In genomic region chr14:58298880-58299664, GRCh38 we compare ENCODE assay signal across 8 cellular contexts. TPM values are rescaled to one million over a fixed set of nuclear protein-coding genes. Genes with fewer than 3 reads are reported as not detected.
DNase-seq lines count a peak whose midpoint lies in the region; ATAC-seq and TF ChIP-seq lines count a peak whose summit lies in the region.

No MANE protein-coding gene starts in this region.

- ATAC-seq in GM18505 (IDR thresholded peaks at IDR 0.05; ENCODE audit: unreplicated experiment) = no peak
- peak; percentile 14 for ATAC-seq in HG03439 (IDR thresholded peaks at IDR 0.05; ENCODE audit: unreplicated experiment)
- ATAC-seq in WTC11 = 0 out of 2 replicates have a peak, but pooled peaks have one; percentile 0
- peak; percentile 37 for ATAC-seq in left colon
- no peak for ATAC-seq in HG03457 (IDR thresholded peaks at IDR 0.05; ENCODE audit: unreplicated experiment)

- H3K4me3 Mint-ChIP-seq in WTC11 (peak overlapping the region; percentile 99), chondrocyte (ENCODE audit: unreplicated experiment) (peak overlapping the region; percentile 86)

- H3K4me1 Mint-ChIP-seq in WTC11 (peaks cover 11% of the 10 kb centered on the region), chondrocyte (ENCODE audit: low read depth) (peaks cover 32% of the 10 kb centered on the region)

- H3K27me3 Mint-ChIP-seq in WTC11 (ENCODE audit: low read depth) = no peaks in the 10 kb centered on the region
- H3K27me3 Mint-ChIP-seq in chondrocyte (ENCODE audit: low read depth) = no peaks in the 10 kb centered on the region

- TF ChIP-seq CTCF in WTC11 (IDR thresholded peaks at IDR 0.05) (no peak), chondrocyte (IDR thresholded peaks at IDR 0.05) (no peak)

- H3K36me3 Mint-ChIP-seq in WTC11 (peaks cover 30% of the 10 kb centered on the region), chondrocyte (ENCODE audit: low read depth) (peaks cover 14% of the 10 kb centered on the region)

- CTCF ChIA-PET in WTC11 (lab: Charles Lee) = interaction anchor here (2.0 to 2.3 kb wide), 2 partner anchors 55 to 97 kb away, joined by 8 to 12 read pairs; partner anchors contain the start of genes PSMA3 and TOMM20L

- peak overlapping the region; percentile 68; the same call in 1 of the 2 replicates for H3K27ac Mint-ChIP-seq in WTC11
- peak overlapping the region; percentile 88 for H3K27ac Mint-ChIP-seq in chondrocyte (ENCODE audit: unreplicated experiment)

- peak; percentile 51 for TF ChIP-seq POLR2A in GM18505 (IDR thresholded peaks at IDR 0.05; ENCODE audit: borderline replicate concordance, extremely low read depth, insufficient read depth, insufficient read length)

- DNase-seq in WTC11 (ENCODE audit: low spot score) (peak; percentile 47), chondrocyte (ENCODE audit: low spot score) (peak; percentile 86), left colon (peak; percentile 34 to 49), SKM-1 treated with dmso at 0.1 percent for 144 hours (lab: John Stamatoyannopoulos, UW; ENCODE audit: unreplicated experiment) (no peak)
- peak; percentile 16 to 17 for DNase-seq in stimulated activated CD4-positive, alpha-beta T cell treated with anti-CD3 and anti-CD28 coated beads, Interleukin-2, amount 100 ng/mL, for 48 hours

- POLR2A ChIA-PET in WTC11 (lab: Charles Lee) = interaction anchor here (0.9 to 2.3 kb wide), 9 partner anchors 15 to 1950 kb away, joined by 3 to 21 read pairs (median 5); partner anchors contain the start of genes KIAA0586, PPM1A, PSMA3 and TIMM9

- H3K9me3 Mint-ChIP-seq in WTC11 (no peaks in the 10 kb centered on the region), chondrocyte (ENCODE audit: low read depth) (no peaks in the 10 kb centered on the region)

- intact Hi-C loops in left colon (cut with DNase I, micrococcal nuclease) = no loop called here

TF ChIP-seq in WTC11, 78 proteins besides CTCF, POLR2A, EP300 and RAD21:
- TF ChIP-seq TEAD1 (CRISPR knock-in tag; IDR thresholded peaks at IDR 0.05) (0 out of 2 replicates have a peak, but pooled peaks have one; percentile 38), KAT7 (CRISPR knock-in tag; IDR thresholded peaks at IDR 0.05; ENCODE audit: borderline replicate concordance) (peak; percentile 62; the same call in 1 of the 2 replicates), TEAD4 (CRISPR knock-in tag; IDR thresholded peaks at IDR 0.05) (no peak)

RNA-seq across cellular contexts. Expression of gene ARID4A, which starts 0.7 kb away (rescaled TPM):
- total RNA-seq in WTC11 (2021) = 12.5 to 15.0 TPM (median 12.6 TPM) in 3 replicates
- 14.0 to 23.7 TPM (median 19.1 TPM) in 3 replicates for total RNA-seq in chondrocyte
- 10 to 100 TPM; 23.4 to 34.0 TPM for total RNA-seq in left colon

RNA-seq across cellular contexts. Expression of gene PSMA3, which starts 54.4 kb away (rescaled TPM):
- total RNA-seq in WTC11 (2021) (260 to 286 TPM (median 270 TPM) in 3 replicates), chondrocyte (132 to 162 TPM (median 136 TPM) in 3 replicates), left colon (100 to 1,000 TPM; 100 to 138 TPM)

Comparison
In these comparisons a context has a peak if more than half of its experiments do, and no peak if none do; other contexts are left out.
1. ATAC-seq: peak in HG03439 (single experiment), WTC11 (single experiment) and left colon (single experiment); none in GM18505 (single experiment) and HG03457 (single experiment).